Comparison of ENCODE assay signal across 1 cellular context in the genomic region with DNA sequence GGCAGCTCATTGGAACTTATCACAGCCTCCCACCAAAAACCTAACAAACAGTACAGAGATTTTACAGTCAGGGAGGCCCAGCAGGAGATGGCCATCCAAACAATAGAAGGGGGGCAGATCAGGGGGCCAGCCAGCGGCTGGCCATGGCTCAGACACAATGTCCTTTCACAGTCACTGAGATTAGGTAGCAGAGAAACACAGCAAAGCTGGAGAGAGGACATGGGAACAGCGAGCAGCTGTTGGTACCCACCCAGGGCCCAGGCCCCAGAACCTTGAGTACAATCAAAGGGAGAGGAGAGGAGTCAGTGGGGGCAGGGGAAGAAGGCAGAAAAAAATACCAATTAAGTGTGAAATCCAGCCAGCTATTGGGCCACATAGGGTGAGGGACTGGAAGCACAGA.
TF ChIP-seq lines count a peak whose summit lies in the region.

No MANE protein-coding gene starts in this region.

TF ChIP-seq in H1, 55 proteins besides CTCF, POLR2A, EP300 and RAD21:
- TF ChIP-seq CBX5 (IDR thresholded peaks at IDR 0.05; ENCODE audit: low read depth, low read length): no peak
- no peak for TF ChIP-seq NRF1 (IDR thresholded peaks at IDR 0.05; ENCODE audit: low read depth, low read length)
- TF ChIP-seq HDAC2 (IDR thresholded peaks at IDR 0.05; ENCODE audit: borderline replicate concordance in 1 of 2, low read depth in 2 of 2, low read length in 2 of 2): 0 out of 4 replicates have a peak, but pooled peaks of 1 of the 2 experiments have one; percentile 16
- TF ChIP-seq, protein P1, sequence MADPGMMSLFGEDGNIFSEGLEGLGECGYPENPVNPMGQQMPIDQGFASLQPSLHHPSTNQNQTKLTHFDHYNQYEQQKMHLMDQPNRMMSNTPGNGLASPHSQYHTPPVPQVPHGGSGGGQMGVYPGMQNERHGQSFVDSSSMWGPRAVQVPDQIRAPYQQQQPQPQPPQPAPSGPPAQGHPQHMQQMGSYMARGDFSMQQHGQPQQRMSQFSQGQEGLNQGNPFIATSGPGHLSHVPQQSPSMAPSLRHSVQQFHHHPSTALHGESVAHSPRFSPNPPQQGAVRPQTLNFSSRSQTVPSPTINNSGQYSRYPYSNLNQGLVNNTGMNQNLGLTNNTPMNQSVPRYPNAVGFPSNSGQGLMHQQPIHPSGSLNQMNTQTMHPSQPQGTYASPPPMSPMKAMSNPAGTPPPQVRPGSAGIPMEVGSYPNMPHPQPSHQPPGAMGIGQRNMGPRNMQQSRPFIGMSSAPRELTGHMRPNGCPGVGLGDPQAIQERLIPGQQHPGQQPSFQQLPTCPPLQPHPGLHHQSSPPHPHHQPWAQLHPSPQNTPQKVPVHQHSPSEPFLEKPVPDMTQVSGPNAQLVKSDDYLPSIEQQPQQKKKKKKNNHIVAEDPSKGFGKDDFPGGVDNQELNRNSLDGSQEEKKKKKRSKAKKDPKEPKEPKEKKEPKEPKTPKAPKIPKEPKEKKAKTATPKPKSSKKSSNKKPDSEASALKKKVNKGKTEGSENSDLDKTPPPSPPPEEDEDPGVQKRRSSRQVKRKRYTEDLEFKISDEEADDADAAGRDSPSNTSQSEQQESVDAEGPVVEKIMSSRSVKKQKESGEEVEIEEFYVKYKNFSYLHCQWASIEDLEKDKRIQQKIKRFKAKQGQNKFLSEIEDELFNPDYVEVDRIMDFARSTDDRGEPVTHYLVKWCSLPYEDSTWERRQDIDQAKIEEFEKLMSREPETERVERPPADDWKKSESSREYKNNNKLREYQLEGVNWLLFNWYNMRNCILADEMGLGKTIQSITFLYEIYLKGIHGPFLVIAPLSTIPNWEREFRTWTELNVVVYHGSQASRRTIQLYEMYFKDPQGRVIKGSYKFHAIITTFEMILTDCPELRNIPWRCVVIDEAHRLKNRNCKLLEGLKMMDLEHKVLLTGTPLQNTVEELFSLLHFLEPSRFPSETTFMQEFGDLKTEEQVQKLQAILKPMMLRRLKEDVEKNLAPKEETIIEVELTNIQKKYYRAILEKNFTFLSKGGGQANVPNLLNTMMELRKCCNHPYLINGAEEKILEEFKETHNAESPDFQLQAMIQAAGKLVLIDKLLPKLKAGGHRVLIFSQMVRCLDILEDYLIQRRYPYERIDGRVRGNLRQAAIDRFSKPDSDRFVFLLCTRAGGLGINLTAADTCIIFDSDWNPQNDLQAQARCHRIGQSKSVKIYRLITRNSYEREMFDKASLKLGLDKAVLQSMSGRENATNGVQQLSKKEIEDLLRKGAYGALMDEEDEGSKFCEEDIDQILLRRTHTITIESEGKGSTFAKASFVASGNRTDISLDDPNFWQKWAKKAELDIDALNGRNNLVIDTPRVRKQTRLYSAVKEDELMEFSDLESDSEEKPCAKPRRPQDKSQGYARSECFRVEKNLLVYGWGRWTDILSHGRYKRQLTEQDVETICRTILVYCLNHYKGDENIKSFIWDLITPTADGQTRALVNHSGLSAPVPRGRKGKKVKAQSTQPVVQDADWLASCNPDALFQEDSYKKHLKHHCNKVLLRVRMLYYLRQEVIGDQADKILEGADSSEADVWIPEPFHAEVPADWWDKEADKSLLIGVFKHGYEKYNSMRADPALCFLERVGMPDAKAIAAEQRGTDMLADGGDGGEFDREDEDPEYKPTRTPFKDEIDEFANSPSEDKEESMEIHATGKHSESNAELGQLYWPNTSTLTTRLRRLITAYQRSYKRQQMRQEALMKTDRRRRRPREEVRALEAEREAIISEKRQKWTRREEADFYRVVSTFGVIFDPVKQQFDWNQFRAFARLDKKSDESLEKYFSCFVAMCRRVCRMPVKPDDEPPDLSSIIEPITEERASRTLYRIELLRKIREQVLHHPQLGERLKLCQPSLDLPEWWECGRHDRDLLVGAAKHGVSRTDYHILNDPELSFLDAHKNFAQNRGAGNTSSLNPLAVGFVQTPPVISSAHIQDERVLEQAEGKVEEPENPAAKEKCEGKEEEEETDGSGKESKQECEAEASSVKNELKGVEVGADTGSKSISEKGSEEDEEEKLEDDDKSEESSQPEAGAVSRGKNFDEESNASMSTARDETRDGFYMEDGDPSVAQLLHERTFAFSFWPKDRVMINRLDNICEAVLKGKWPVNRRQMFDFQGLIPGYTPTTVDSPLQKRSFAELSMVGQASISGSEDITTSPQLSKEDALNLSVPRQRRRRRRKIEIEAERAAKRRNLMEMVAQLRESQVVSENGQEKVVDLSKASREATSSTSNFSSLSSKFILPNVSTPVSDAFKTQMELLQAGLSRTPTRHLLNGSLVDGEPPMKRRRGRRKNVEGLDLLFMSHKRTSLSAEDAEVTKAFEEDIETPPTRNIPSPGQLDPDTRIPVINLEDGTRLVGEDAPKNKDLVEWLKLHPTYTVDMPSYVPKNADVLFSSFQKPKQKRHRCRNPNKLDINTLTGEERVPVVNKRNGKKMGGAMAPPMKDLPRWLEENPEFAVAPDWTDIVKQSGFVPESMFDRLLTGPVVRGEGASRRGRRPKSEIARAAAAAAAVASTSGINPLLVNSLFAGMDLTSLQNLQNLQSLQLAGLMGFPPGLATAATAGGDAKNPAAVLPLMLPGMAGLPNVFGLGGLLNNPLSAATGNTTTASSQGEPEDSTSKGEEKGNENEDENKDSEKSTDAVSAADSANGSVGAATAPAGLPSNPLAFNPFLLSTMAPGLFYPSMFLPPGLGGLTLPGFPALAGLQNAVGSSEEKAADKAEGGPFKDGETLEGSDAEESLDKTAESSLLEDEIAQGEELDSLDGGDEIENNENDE (IDR thresholded peaks at IDR 0.05; ENCODE audit: insufficient replicate concordance, low read length): no peak
- TF ChIP-seq E2F6 (IDR thresholded peaks at IDR 0.05): no peak
- TF ChIP-seq TBP (IDR thresholded peaks at IDR 0.05; ENCODE audit: low read depth, low read length): no peak
- TF ChIP-seq EZH2 (IDR thresholded peaks at IDR 0.05; ENCODE audit: low read depth, low read length, severe bottlenecking): no peak
TF ChIP-seq in H1: peak in this region for 1.
